ENCODE assay signal across 7 cellular contexts in the genomic region with DNA sequence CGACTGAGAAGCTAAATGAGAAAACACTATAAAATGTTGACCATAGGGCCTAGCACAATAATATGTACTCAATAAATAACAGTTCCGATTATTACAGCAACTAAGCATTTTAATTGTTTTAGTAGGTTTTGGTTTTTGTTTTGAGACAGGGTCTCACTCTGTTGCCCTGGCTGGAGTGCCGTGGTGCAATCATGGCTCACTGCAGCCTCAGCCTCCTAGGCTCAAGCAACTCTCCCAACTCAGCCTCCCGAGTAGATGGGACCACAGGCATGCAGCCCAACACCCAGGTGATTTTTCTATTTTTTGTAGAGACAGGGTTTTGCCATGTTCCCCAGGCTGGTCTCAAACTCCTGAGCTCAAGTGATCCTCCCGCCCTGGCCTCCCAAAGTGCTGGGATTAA.
"Had no signal": no experiment of that assay in that cellular context is flagged by ENCODE, and none has a peak within 500 bp of the region (broad histone marks: within the 10 kb centered on the region; RNA-seq: fewer than 3 reads in every experiment).

No MANE protein-coding gene starts in this region.

- H3K27ac ChIP-seq: HL-60, KMS-11 had no signal

- DNase-seq: IMR-90, KBM-7, KG1 had no signal

- H3K27ac Mint-ChIP-seq: IgD-negative memory B cell had no signal

- H3K9me3 Mint-ChIP-seq: IgD-negative memory B cell had no signal

- H3K4me2 ChIP-seq: KMS-11 had no signal

- FAIRE-seq: HTR-8/SVneo had no signal

- H3K27me3 Mint-ChIP-seq: IgD-negative memory B cell had no signal

- H3K9ac ChIP-seq: KMS-11 had no signal
